Comparison of ENCODE assay signal across 24 cellular contexts in the genomic region with DNA sequence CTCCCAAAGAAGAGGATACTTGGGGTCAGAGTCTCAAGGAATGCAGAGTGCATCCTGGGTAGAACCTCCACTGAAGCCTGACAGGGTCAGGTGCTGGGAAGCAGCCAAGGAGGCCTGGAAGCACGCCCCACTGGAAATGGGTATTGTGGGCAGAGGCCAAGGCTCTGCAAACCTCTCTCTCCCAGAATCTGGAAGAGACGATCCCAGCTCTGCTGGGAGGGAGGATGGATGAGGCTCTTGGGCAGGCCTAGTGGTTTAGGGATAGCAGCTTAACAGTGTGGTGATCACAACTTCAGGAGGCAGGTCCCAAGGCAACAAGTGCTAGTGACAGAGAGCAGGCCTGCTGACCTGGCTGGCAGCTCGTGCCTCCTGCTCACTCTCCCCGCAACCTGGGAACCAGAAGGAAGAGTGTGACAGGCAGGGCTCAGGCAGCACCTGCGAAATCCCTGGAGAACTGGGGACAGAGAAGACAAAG.
DNase-seq lines count a peak whose midpoint lies in the region; ATAC-seq, FAIRE-seq and TF ChIP-seq lines count a peak whose summit lies in the region.
"Had no signal": no experiment of that assay in that cellular context is flagged by ENCODE, and none has a peak within 500 bp of the region (broad histone marks: within the 10 kb centered on the region; RNA-seq: fewer than 3 reads in every experiment).

No MANE protein-coding gene starts in this region.

- H3K4me3 ChIP-seq in mesenchymal stem cell (ENCODE audit: insufficient read depth in 1 of 2, low read depth in 1 of 2, low read length in 2 of 2) (no peak overlapping the region), endodermal cell (ENCODE audit: low read length) (no peak overlapping the region), mucosa of descending colon (no peak overlapping the region)
- H3K4me3 ChIP-seq: BLaER1, lower lobe of right lung, PC-9, right lobe of liver, SJCRH30, upper lobe of right lung had no signal

- no peaks in the 10 kb centered on the region for H3K4me1 ChIP-seq in mesenchymal stem cell (ENCODE audit: control insufficient read depth, insufficient read depth, low read depth, low read length)
- H3K4me1 ChIP-seq in endodermal cell (ENCODE audit: control insufficient read depth, insufficient read depth, low read length), result no peaks in the 10 kb centered on the region
- no peaks in the 10 kb centered on the region for H3K4me1 ChIP-seq in mucosa of descending colon (ENCODE audit: low read depth)
- H3K4me1 ChIP-seq: BLaER1, lower lobe of right lung, right lobe of liver, upper lobe of right lung had no signal

- ATAC-seq in Right ventricle myocardium superior (ENCODE audit: poor library complexity) (peak; percentile 87), mucosa of descending colon (no peak)
- ATAC-seq: activated T-cell treated with anti-CD3 and anti-CD28 coated beads, Interleukin-2, amount 50 U/mL, for 4 hours; right lobe of liver had no signal

- no peak overlapping the region for H3K23ac ChIP-seq in mesenchymal stem cell (ENCODE audit: low read length in 2 of 2)

- H3K79me1 ChIP-seq in mesenchymal stem cell (replicated peaks; ENCODE audit: low read length, poor library complexity, severe bottlenecking), result no peaks in the 10 kb centered on the region

- peaks cover 4% of the 10 kb centered on the region for H3K9me3 ChIP-seq in mesenchymal stem cell (ENCODE audit: control insufficient read depth, low read length)
- H3K9me3 ChIP-seq in endodermal cell (ENCODE audit: control insufficient read depth, low read length), result no peaks in the 10 kb centered on the region
- H3K9me3 ChIP-seq in mucosa of descending colon, result no peaks in the 10 kb centered on the region
- H3K9me3 ChIP-seq: lower lobe of right lung, right lobe of liver, SJCRH30, upper lobe of right lung had no signal

- no peak for FAIRE-seq in D721Med (lab: Jason Lieb, UNC)

- no peak overlapping the region for H4K8ac ChIP-seq in mesenchymal stem cell (ENCODE audit: low read length)

- no peak overlapping the region for H2AFZ ChIP-seq in mesenchymal stem cell (ENCODE audit: low read depth, low read length)
- H2AFZ ChIP-seq: PC-9 had no signal

- H4K91ac ChIP-seq in mesenchymal stem cell (ENCODE audit: low read length), result peak overlapping the region; percentile 30

- H2BK120ac ChIP-seq in mesenchymal stem cell (ENCODE audit: low read depth, low read length), result no peak overlapping the region

- TF ChIP-seq CTCF in endodermal cell (conservative IDR thresholded peaks at IDR 0.05) (no peak), mucosa of descending colon (IDR thresholded peaks at IDR 0.05) (no peak), D721Med (IDR thresholded peaks at IDR 0.05; ENCODE audit: insufficient read depth, missing control alignments) (no peak)

- H3K14ac ChIP-seq in mesenchymal stem cell (ENCODE audit: low read length in 2 of 2), result no peak overlapping the region

- peak overlapping the region in 1 of 2 experiments; percentile 28 for H3K18ac ChIP-seq in mesenchymal stem cell (ENCODE audit: low read depth in 1 of 2, low read length in 2 of 2)

- intact Hi-C loops in Right ventricle myocardium superior (cut with DNase I) (no loop called here), cardiac septum (cut with DNase I) (no loop called here), mucosa of descending colon (cut with DNase I, micrococcal nuclease) (no loop called here)

- H3K27me3 Mint-ChIP-seq in endodermal cell (ENCODE audit: insufficient read depth), result peaks cover 3% of the 10 kb centered on the region

- H3K4me2 ChIP-seq in mesenchymal stem cell (ENCODE audit: low read length, poor library complexity, severe bottlenecking), result no peak overlapping the region
- H3K4me2 ChIP-seq: BLaER1, PC-9 had no signal

- 90% methylated on average over 5 of the region's 5 CpGs for WGBS in mesenchymal stem cell
- 89 to 93% methylated on average over 3 to 5 of the region's 5 CpGs for WGBS in endodermal cell (ENCODE audit: insufficient coverage in 1 of 2, insufficient read length in 1 of 2), 2 experiments

- H2BK12ac ChIP-seq in mesenchymal stem cell (ENCODE audit: low read length in 2 of 2), result peak overlapping the region in 1 of 2 experiments; percentile 25

- peaks cover 0 to 3% of the 10 kb centered on the region in 2 experiments for H3K36me3 ChIP-seq in mesenchymal stem cell (ENCODE audit: control insufficient read depth in 1 of 2, insufficient read depth in 2 of 2, low read depth in 1 of 2, low read length in 2 of 2)
- H3K36me3 ChIP-seq in endodermal cell (ENCODE audit: control insufficient read depth, insufficient read depth, low read length), result no peaks in the 10 kb centered on the region
- no peaks in the 10 kb centered on the region for H3K36me3 ChIP-seq in mucosa of descending colon (ENCODE audit: low read depth)
- H3K36me3 ChIP-seq: BLaER1, lower lobe of right lung, right lobe of liver, SJCRH30, upper lobe of right lung had no signal

- H3K4me3 Mint-ChIP-seq in endodermal cell, result no peak overlapping the region
- H3K4me3 Mint-ChIP-seq: activated T-cell treated with anti-CD3 and anti-CD28 coated beads, Interleukin-2, amount 50 U/mL, for 4 hours had no signal

- H3K27ac ChIP-seq in mesenchymal stem cell (ENCODE audit: low read length, poor library complexity, severe bottlenecking) (no peak overlapping the region), endodermal cell (ENCODE audit: low read depth, low read length) (no peak overlapping the region)
- H3K27ac ChIP-seq: BLaER1, HL-60, lower lobe of right lung, PC-9, right lobe of liver, SJCRH30, upper lobe of right lung had no signal

- H2BK15ac ChIP-seq in mesenchymal stem cell (ENCODE audit: low read depth, poor library complexity, severe bottlenecking), result no peak overlapping the region

- H2BK5ac ChIP-seq in mesenchymal stem cell (ENCODE audit: low read depth, low read length, poor library complexity, severe bottlenecking), result no peak overlapping the region

- no peak overlapping the region for H3K9ac ChIP-seq in mesenchymal stem cell (ENCODE audit: low read length)
- H3K9ac ChIP-seq in endodermal cell (ENCODE audit: extremely low read depth, low read length, poor library complexity, severe bottlenecking), result no peak overlapping the region
- H3K9ac ChIP-seq: BLaER1 had no signal

- no peak overlapping the region for H3K27ac Mint-ChIP-seq in endodermal cell

- peak; percentile 56 for DNase-seq in Right ventricle myocardium superior
- DNase-seq in cardiac septum (ENCODE audit: low spot score), result no peak
- DNase-seq in fibroblast of peridontal ligament (ENCODE audit: extremely low read depth), result peak; percentile 51
- no peak for DNase-seq in mesenchymal stem cell
- DNase-seq in endodermal cell, result no peak
- DNase-seq in mucosa of descending colon, result no peak
- DNase-seq in NCI-H510A (lab: John Stamatoyannopoulos, UW), result no peak
- no peak for DNase-seq in D721Med (ENCODE audit: insufficient read length, low spot score)
- DNase-seq: activated CD8-positive, alpha-beta memory T cell treated with anti-CD3 and anti-CD28 coated beads for 24 hours; activated naive CD4-positive, alpha-beta T cell; activated T-cell treated with anti-CD3 and anti-CD28 coated beads, Interleukin-2, amount 50 U/mL, for 4 hours; Calu3; dermis blood vessel endothelial cell; hypothalamus; lower lobe of right lung; NCI-H1417 treated with DMSO at 0.1 percent for 48 hours; PC-9; right lobe of liver; SJCRH30; stimulated activated CD4-positive, alpha-beta T cell treated with anti-CD3 and anti-CD28 coated beads, Interleukin-15, amount 100 ng/mL, for 24 hours; stimulated activated CD8-positive, alpha-beta memory T cell treated with anti-CD3 and anti-CD28 coated beads, Interleukin-4, amount 100 ng/mL, for 48 hours; upper lobe of right lung had no signal

- H3K27me3 ChIP-seq in mesenchymal stem cell (ENCODE audit: control insufficient read depth in 1 of 2, insufficient read depth in 1 of 2, low read length in 2 of 2), result no peaks in the 10 kb centered on the region
- no peaks in the 10 kb centered on the region for H3K27me3 ChIP-seq in endodermal cell (ENCODE audit: control insufficient read depth, insufficient read depth, low read length, poor library complexity, severe bottlenecking)
- H3K27me3 ChIP-seq: BLaER1, right lobe of liver, SJCRH30, upper lobe of right lung had no signal

- peaks cover 15% of the 10 kb centered on the region for H3K9me3 Mint-ChIP-seq in endodermal cell
- H3K9me3 Mint-ChIP-seq: activated T-cell treated with anti-CD3 and anti-CD28 coated beads, Interleukin-2, amount 50 U/mL, for 4 hours had no signal

- H3K36me3 Mint-ChIP-seq in endodermal cell (ENCODE audit: low read depth), result no peaks in the 10 kb centered on the region

- H3K4me1 Mint-ChIP-seq in endodermal cell, result no peaks in the 10 kb centered on the region

- no peak overlapping the region for H3K4ac ChIP-seq in mesenchymal stem cell (ENCODE audit: low read depth in 1 of 2, low read length in 2 of 2)

- H2AK5ac ChIP-seq in mesenchymal stem cell (ENCODE audit: low read length, severe bottlenecking), result no peak overlapping the region

Comparison
In these comparisons a context has a peak if more than half of its experiments do, and no peak if none do; other contexts are left out.
1. DNase-seq: peak in Right ventricle myocardium superior (single experiment) and fibroblast of peridontal ligament (single experiment); none in cardiac septum (single experiment), mesenchymal stem cell (single experiment), endodermal cell (single experiment), mucosa of descending colon (0 of 3), NCI-H510A (single experiment) and D721Med (single experiment).